24 cellular contexts compared by ENCODE assay signal in the genomic region with DNA sequence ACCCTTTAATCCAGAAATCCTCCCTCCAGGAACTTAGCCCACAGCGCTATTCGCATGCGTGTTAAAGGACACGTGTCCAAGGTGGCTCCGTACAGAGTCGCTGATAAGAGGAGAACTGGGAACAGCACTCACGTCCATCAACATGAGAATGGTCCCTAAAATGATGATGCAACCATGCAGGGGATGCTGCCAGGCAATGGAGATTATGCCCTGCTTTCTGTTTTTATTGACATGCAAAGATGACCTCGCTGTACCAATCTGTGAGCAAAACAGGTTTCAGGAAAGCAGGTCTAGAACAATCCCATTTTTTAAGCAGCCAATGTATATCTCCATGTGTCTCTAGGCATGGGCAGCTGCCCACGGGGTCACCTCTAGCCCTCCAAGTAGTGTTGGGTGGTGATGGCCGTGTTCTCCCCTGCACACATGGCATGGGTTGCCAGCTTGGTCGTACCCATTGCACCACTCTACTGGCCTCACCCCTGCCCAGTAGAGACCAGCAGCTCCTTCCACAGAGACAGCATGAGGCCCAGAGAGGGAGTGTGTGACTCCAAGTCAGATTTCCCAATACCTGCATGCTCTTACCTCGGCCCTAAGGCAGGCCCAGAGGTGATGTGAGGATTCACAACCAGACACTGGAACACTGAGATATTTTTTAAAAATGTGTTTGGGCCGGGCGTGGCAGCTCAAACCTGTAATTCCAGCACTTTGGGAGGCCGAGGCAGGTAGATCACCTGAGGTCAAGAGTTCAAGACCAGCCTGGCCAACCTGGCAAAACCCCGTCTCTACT.
"Had no signal": no experiment of that assay in that cellular context is flagged by ENCODE, and none has a peak within 500 bp of the region (broad histone marks: within the 10 kb centered on the region; RNA-seq: fewer than 3 reads in every experiment).

No MANE protein-coding gene starts in this region.

- DNase-seq: activated CD4-positive, alpha-beta T cell treated with anti-CD3 and anti-CD28 coated beads for 4 hours; activated CD8-positive, alpha-beta memory T cell treated with anti-CD3 and anti-CD28 coated beads, Interleukin-2, amount 50 U/mL, for 48 hours; activated CD8-positive, alpha-beta T cell treated with anti-CD3 and anti-CD28 coated beads, Interleukin-2, amount 10 ng/mL, durations not matched to agents 7 days and 5 days; activated naive CD4-positive, alpha-beta T cell treated with anti-CD3 and anti-CD28 coated beads, Interleukin-2, amount 50 U/mL, for 16 hours; activated T-cell treated with anti-CD3 and anti-CD28 coated beads, Interleukin-2, amount 50 U/mL, for 1 hour; amniotic stem cell; body of pancreas; NCI-H1092; NCI-H1417; NCI-H1694 treated with DMSO at 0.1 percent for 48 hours; NCI-H2029 treated with DMSO at 0.1 percent for 48 hours; NCI-H510A treated with DMSO at 0.1 percent for 48 hours; NCI-H69; NK-92 treated with Interleukin-12 subunit alpha and Interleukin-12 subunit beta, amount 100 ng/mL, for 24 hours; OCI-M1; Right ventricle myocardium superior; RPMI8226 had no signal

- ATAC-seq: activated CD4-positive, CD25-positive, alpha-beta regulatory T cell treated with anti-CD3 and anti-CD28 coated beads, Interleukin-2, amount 50 U/mL, for 24 hours; activated CD8-positive, alpha-beta T cell treated with anti-CD3 and anti-CD28 coated beads, Interleukin-2, amount 10 ng/mL, durations not matched to agents 7 days and 5 days; body of pancreas; Panc1; SK-N-SH treated with all-trans-retinoic acid at 6 μM for 48 hours had no signal

- H3K27me3 ChIP-seq: ascending aorta, body of pancreas, SJSA1 had no signal

- H3K27ac ChIP-seq: ascending aorta, body of pancreas, KMS-11, SJSA1 had no signal

- H3K4me2 ChIP-seq: KMS-11 had no signal

- H3K4me3 ChIP-seq: ascending aorta, body of pancreas, SJSA1 had no signal

- H3K9ac ChIP-seq: KMS-11 had no signal

- H3K36me3 ChIP-seq: ascending aorta, SJSA1 had no signal

- H3K9me3 ChIP-seq: ascending aorta, body of pancreas, SJSA1 had no signal

- FAIRE-seq: bronchial epithelial cell had no signal
